Comparison of ENCODE assay signal across 1 cellular context in genomic region chr1:223712184-223712855, GRCh38.
TF ChIP-seq lines count a peak whose summit lies in the region.

TSS of gene CAPN2 (plus strand) at chr1:223712539. CDS start at chr1:223712641, 102 bp downstream.

TF ChIP-seq in HEK293, 187 proteins besides CTCF, POLR2A, EP300 and RAD21 (continued from another document and continues in another):
- TF ChIP-seq ZNF488 (tag by site-specific recombination; IDR thresholded peaks at IDR 0.05) (0 out of 2 replicates have a peak, but pooled peaks have one; percentile 3), ZNF239 (tag by site-specific recombination; IDR thresholded peaks at IDR 0.05) (no peak), ZBTB8A (tag by site-specific recombination; IDR thresholded peaks at IDR 0.05) (peak; percentile 36; the same call in 1 of the 2 replicates), ZSCAN4 (tag by site-specific recombination; IDR thresholded peaks at IDR 0.05) (0 out of 2 replicates have a peak, but pooled peaks have one; percentile 11), ZNF266 (tag by site-specific recombination; IDR thresholded peaks at IDR 0.05; ENCODE audit: low read depth) (no peak), ZNF23 (tag by site-specific recombination; IDR thresholded peaks at IDR 0.05; ENCODE audit: borderline replicate concordance) (no peak), BCL6B (tag by site-specific recombination; IDR thresholded peaks at IDR 0.05) (no peak), SETDB1 (IDR thresholded peaks at IDR 0.05; ENCODE audit: insufficient read length, low read length) (no peak), SP2 (tag by site-specific recombination; IDR thresholded peaks at IDR 0.05) (no peak; the same call in 1 of the 2 replicates), ZNF600 (tag by site-specific recombination; IDR thresholded peaks at IDR 0.05) (0 out of 2 replicates have a peak, but pooled peaks have one; percentile 47), ZSCAN18 (tag by site-specific recombination; IDR thresholded peaks at IDR 0.05) (no peak), ZNF513 (tag by site-specific recombination; IDR thresholded peaks at IDR 0.05) (0 out of 2 replicates have a peak, but pooled peaks have one; percentile 4), ZIC2 (tag by site-specific recombination; IDR thresholded peaks at IDR 0.05) (peak; percentile 68), ZXDB (tag by site-specific recombination; IDR thresholded peaks at IDR 0.05) (0 out of 2 replicates have a peak, but pooled peaks have one; percentile 12), ZNF548 (tag by site-specific recombination; IDR thresholded peaks at IDR 0.05) (no peak), ZNF596 (tag by site-specific recombination; IDR thresholded peaks at IDR 0.05) (peak; percentile 25; the same call in 1 of the 2 replicates), MYNN (tag by site-specific recombination; IDR thresholded peaks at IDR 0.05; ENCODE audit: borderline replicate concordance) (no peak), ZEB2 (tag by site-specific recombination; IDR thresholded peaks at IDR 0.05) (no peak; the same call in 1 of the 2 replicates), PRDM6 (tag by site-specific recombination; IDR thresholded peaks at IDR 0.05) (no peak), ZNF580 (tag by site-specific recombination; IDR thresholded peaks at IDR 0.05) (peak; percentile 9; the same call in 1 of the 2 replicates), ZSCAN16 (tag by site-specific recombination; IDR thresholded peaks at IDR 0.05) (peak; percentile 90), ZNF394 (tag by site-specific recombination; IDR thresholded peaks at IDR 0.05; ENCODE audit: borderline replicate concordance) (0 out of 2 replicates have a peak, but pooled peaks have one; percentile 4), ZNF155 (tag by site-specific recombination; IDR thresholded peaks at IDR 0.05) (no peak), ZNF521 (tag by site-specific recombination; IDR thresholded peaks at IDR 0.05) (no peak), ZNF585B (tag by site-specific recombination; IDR thresholded peaks at IDR 0.05) (no peak), GFI1B (tag by site-specific recombination; IDR thresholded peaks at IDR 0.05) (no peak), ZNF785 (tag by site-specific recombination; IDR thresholded peaks at IDR 0.05) (0 out of 2 replicates have a peak, but pooled peaks have one; percentile 51), HIC1 (tag by site-specific recombination; IDR thresholded peaks at IDR 0.05) (no peak), ZNF677 (tag by site-specific recombination; IDR thresholded peaks at IDR 0.05) (peak; percentile 65), ZNF148 (tag by site-specific recombination; IDR thresholded peaks at IDR 0.05; ENCODE audit: borderline replicate concordance) (no peak), ZNF449 (tag by site-specific recombination; IDR thresholded peaks at IDR 0.05) (0 out of 2 replicates have a peak, but pooled peaks have one; percentile 50), KLF17 (tag by site-specific recombination; IDR thresholded peaks at IDR 0.05) (peak; percentile 88), ZNF664 (tag by site-specific recombination; IDR thresholded peaks at IDR 0.05) (no peak), ZBTB44 (tag by site-specific recombination; IDR thresholded peaks at IDR 0.05) (peak; percentile 17; the same call in 1 of the 2 replicates), ZNF626 (tag by site-specific recombination; IDR thresholded peaks at IDR 0.05) (no peak), WT1 (tag by site-specific recombination; IDR thresholded peaks at IDR 0.05) (no peak; the same call in 1 of the 2 replicates), ZNF660 (tag by site-specific recombination; IDR thresholded peaks at IDR 0.05) (peak; percentile 94), KLF7 (tag by site-specific recombination; IDR thresholded peaks at IDR 0.05; ENCODE audit: borderline replicate concordance) (0 out of 2 replicates have a peak, but pooled peaks have one; percentile 54), MEIS1 (CRISPR knock-in tag; IDR thresholded peaks at IDR 0.05; ENCODE audit: borderline replicate concordance) (peak; percentile 55; the same call in 1 of the 2 replicates), ZNF223 (tag by site-specific recombination; IDR thresholded peaks at IDR 0.05) (0 out of 2 replicates have a peak, but pooled peaks have one; percentile 48)
